14 cellular contexts compared by ENCODE assay signal in the genomic region with DNA sequence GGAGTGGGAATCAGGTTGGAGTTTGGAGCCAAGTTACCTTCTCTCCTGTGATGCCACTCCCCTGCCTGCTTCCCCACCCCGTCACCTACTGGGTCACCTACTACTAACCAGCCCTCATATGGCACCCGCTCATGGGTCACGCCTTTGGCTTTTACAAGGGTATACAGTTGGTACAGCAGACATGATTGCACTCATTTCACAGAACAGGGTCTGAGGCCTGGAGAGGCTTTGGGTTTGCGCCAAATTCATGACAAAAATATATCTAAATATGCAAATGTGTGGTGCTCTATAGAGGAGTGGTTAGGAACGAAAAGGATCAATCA. TPM values are rescaled to one million over a fixed set of nuclear protein-coding genes. Genes with fewer than 3 reads are reported as not detected.
DNase-seq lines count a peak whose midpoint lies in the region; ATAC-seq and TF ChIP-seq lines count a peak whose summit lies in the region.
"Had no signal": no experiment of that assay in that cellular context is flagged by ENCODE, and none has a peak within 500 bp of the region (broad histone marks: within the 10 kb centered on the region; RNA-seq: fewer than 3 reads in every experiment).

No MANE protein-coding gene starts in this region.

- CTCF ChIA-PET in Panc1 (lab: Charles Lee): no interaction called here

- peak overlapping the region in 1 of 5 donors; percentile 58 for H3K9ac ChIP-seq in subcutaneous abdominal adipose tissue (ENCODE audit: low read length in 5 of 5)

- peaks cover 51% of the 10 kb centered on the region for H3K4me1 Mint-ChIP-seq in activated T-cell treated with anti-CD3 and anti-CD28 coated beads, Interleukin-2, amount 50 U/mL, for 72 hours (ENCODE audit: low read depth)

- H3K27ac ChIP-seq in Panc1 (ENCODE audit: low read length) (peak overlapping the region; percentile 74), left lung (peak overlapping the region; percentile 5 to 15), subcutaneous abdominal adipose tissue (ENCODE audit: low read depth, low read length) (peak overlapping the region; percentile 69)

- in situ Hi-C loops in Panc1 (cut with HindIII; ENCODE audit: low pct_unique_long_range_greater_than_20kb, low sequenced_read_pairs): no loop called here

- POLR2A ChIA-PET in Panc1 (lab: Charles Lee): no interaction called here

- intact Hi-C loops in Panc1 (cut with micrococcal nuclease; ENCODE audit: unreplicated experiment): no loop called here
- intact Hi-C loops in left lung (cut with DNase I): no loop called here

- peak overlapping the region in 1 of 2 donors; percentile 48 for H3K4me3 Mint-ChIP-seq in activated T-cell treated with anti-CD3 and anti-CD28 coated beads, Interleukin-2, amount 50 U/mL, for 72 hours
- H3K4me3 Mint-ChIP-seq: HFFc6, neural crest cell had no signal

- no peaks in the 10 kb centered on the region for H3K36me3 ChIP-seq in Panc1 (ENCODE audit: control insufficient read depth, insufficient read depth, low read length)
- H3K36me3 ChIP-seq in left lung: no peaks in the 10 kb centered on the region
- no peaks in the 10 kb centered on the region for H3K36me3 ChIP-seq in subcutaneous abdominal adipose tissue (ENCODE audit: control insufficient read depth in 5 of 5, insufficient read depth in 5 of 5, low read length in 5 of 5)
- H3K36me3 ChIP-seq: gastrocnemius medialis had no signal

- no peak for ATAC-seq in activated T-cell treated with anti-CD3 and anti-CD28 coated beads, Interleukin-2, amount 50 U/mL, for 72 hours (replicated peaks in 1 of 2)
- ATAC-seq in Panc1 (no peak), left lung (no peak), GM21786 (IDR thresholded peaks at IDR 0.05; ENCODE audit: unreplicated experiment) (no peak)
- ATAC-seq: gastrocnemius medialis had no signal

- no peaks in the 10 kb centered on the region for H3K9me3 Mint-ChIP-seq in activated T-cell treated with anti-CD3 and anti-CD28 coated beads, Interleukin-2, amount 50 U/mL, for 72 hours
- H3K9me3 Mint-ChIP-seq: HFFc6, neural crest cell had no signal

- no TSS peak for BruUV-seq in Panc1 (replicated peaks; lab: Mats Ljungman, UMichigan)

- H3K4me3 ChIP-seq in Panc1 (ENCODE audit: low read depth in 2 of 2, low read length in 2 of 2) (no peak overlapping the region), left lung (no peak overlapping the region), subcutaneous abdominal adipose tissue (ENCODE audit: low read depth in 1 of 5, low read length in 5 of 5) (no peak overlapping the region)
- H3K4me3 ChIP-seq: gastrocnemius medialis had no signal

- H3K9me3 ChIP-seq in Panc1 (ENCODE audit: control insufficient read depth, insufficient read depth, low read depth, low read length) (no peaks in the 10 kb centered on the region), left lung (no peaks in the 10 kb centered on the region), subcutaneous abdominal adipose tissue (ENCODE audit: control insufficient read depth in 5 of 5, low read length in 5 of 5) (no peaks in the 10 kb centered on the region)
- H3K9me3 ChIP-seq: gastrocnemius medialis had no signal

- TF ChIP-seq CTCF in Panc1 (IDR thresholded peaks at IDR 0.05) (no peak), left lung (IDR thresholded peaks at IDR 0.05) (no peak)

- no peaks in the 10 kb centered on the region for H3K36me3 Mint-ChIP-seq in activated T-cell treated with anti-CD3 and anti-CD28 coated beads, Interleukin-2, amount 50 U/mL, for 72 hours (ENCODE audit: insufficient read depth in 2 of 2)

- H3K27me3 ChIP-seq in Panc1 (ENCODE audit: control insufficient read depth, insufficient read depth, low read length) (no peaks in the 10 kb centered on the region), left lung (peaks cover 0 to 16% of the 10 kb centered on the region in 2 donors), subcutaneous abdominal adipose tissue (ENCODE audit: control insufficient read depth in 5 of 5, insufficient read depth in 4 of 5, low read length in 5 of 5) (no peaks in the 10 kb centered on the region)
- H3K27me3 ChIP-seq: gastrocnemius medialis had no signal

- H3K27me3 Mint-ChIP-seq in activated T-cell treated with anti-CD3 and anti-CD28 coated beads, Interleukin-2, amount 50 U/mL, for 72 hours (ENCODE audit: low read depth): no peaks in the 10 kb centered on the region

- H3K27ac Mint-ChIP-seq in activated T-cell treated with anti-CD3 and anti-CD28 coated beads, Interleukin-2, amount 50 U/mL, for 72 hours: peak overlapping the region; percentile 67

- peaks cover 42% of the 10 kb centered on the region for H3K4me1 ChIP-seq in Panc1 (ENCODE audit: control insufficient read depth, insufficient read depth, low read length)
- H3K4me1 ChIP-seq in left lung: peaks cover 28 to 33% of the 10 kb centered on the region in 2 donors
- peaks cover 8 to 58% (median 56%) of the 10 kb centered on the region in 5 donors for H3K4me1 ChIP-seq in subcutaneous abdominal adipose tissue (ENCODE audit: control insufficient read depth in 5 of 5, insufficient read depth in 5 of 5, low read length in 5 of 5)
- H3K4me1 ChIP-seq: gastrocnemius medialis had no signal

- no peak for DNase-seq in activated T-cell treated with anti-CD3 and anti-CD28 coated beads, Interleukin-2, amount 50 U/mL, for 72 hours
- no peak for DNase-seq in activated T-cell treated with anti-CD3 and anti-CD28 coated beads, Interleukin-2, amount 50 U/mL, for 48 hours
- no peak for DNase-seq in Panc1 (ENCODE audit: low read depth, low spot score)
- DNase-seq in left lung: no peak
- DNase-seq in NCI-H1048 (lab: John Stamatoyannopoulos, UW): no peak
- DNase-seq in UCSD-AML1 (lab: John Stamatoyannopoulos, UW; ENCODE audit: unreplicated experiment): no peak
- DNase-seq: amniotic stem cell; stimulated activated CD4-positive, alpha-beta T cell treated with anti-CD3 and anti-CD28 coated beads, Interleukin-12 subunit alpha, Interleukin-12 subunit beta, amount 100 ng/mL, for 4 hours had no signal

RNA-seq across cellular contexts. Expression of gene CRYGN, which starts 10.7 kb away (rescaled TPM):
- under 1 TPM; 0.35 to 0.53 TPM for total RNA-seq in activated T-cell treated with anti-CD3 and anti-CD28 coated beads, Interleukin-2, amount 50 U/mL, for 72 hours
- total RNA-seq in Panc1 (2021; ENCODE audit: unreplicated experiment) (0.74 TPM), left lung (not detected)
- polyA plus RNA-seq in Panc1 (2012; ENCODE audit: insufficient read length): 0.67 TPM
- total RNA-seq: gastrocnemius medialis, HFFc6 had no signal
- polyA plus RNA-seq: keratinocyte had no signal

RNA-seq across cellular contexts. Expression of gene WDR86, which starts 19.4 kb away (rescaled TPM):
- total RNA-seq in activated T-cell treated with anti-CD3 and anti-CD28 coated beads, Interleukin-2, amount 50 U/mL, for 72 hours: 1 to 10 TPM in 1 of 2 donors, under 1 TPM in 1; 0.53 to 1.0 TPM
- total RNA-seq in Panc1 (2021; ENCODE audit: unreplicated experiment) (0.72 TPM), left lung (1 to 10 TPM in 1 of 2 donors, under 1 TPM in 1; 0.85 to 1.1 TPM)
- 1.2 TPM for polyA plus RNA-seq in Panc1 (2012; ENCODE audit: insufficient read length)
- total RNA-seq: HFFc6 had no signal
- polyA plus RNA-seq: keratinocyte had no signal

Comparison
In these comparisons a context has a peak if more than half of its experiments do, and no peak if none do; other contexts are left out.
1. H3K27ac ChIP-seq: peak in every context shown above with its lines; median percentile 74 in Panc1; 69 in subcutaneous abdominal adipose tissue; 10 in left lung.